1 cellular context compared by ENCODE assay signal in the genomic region with DNA sequence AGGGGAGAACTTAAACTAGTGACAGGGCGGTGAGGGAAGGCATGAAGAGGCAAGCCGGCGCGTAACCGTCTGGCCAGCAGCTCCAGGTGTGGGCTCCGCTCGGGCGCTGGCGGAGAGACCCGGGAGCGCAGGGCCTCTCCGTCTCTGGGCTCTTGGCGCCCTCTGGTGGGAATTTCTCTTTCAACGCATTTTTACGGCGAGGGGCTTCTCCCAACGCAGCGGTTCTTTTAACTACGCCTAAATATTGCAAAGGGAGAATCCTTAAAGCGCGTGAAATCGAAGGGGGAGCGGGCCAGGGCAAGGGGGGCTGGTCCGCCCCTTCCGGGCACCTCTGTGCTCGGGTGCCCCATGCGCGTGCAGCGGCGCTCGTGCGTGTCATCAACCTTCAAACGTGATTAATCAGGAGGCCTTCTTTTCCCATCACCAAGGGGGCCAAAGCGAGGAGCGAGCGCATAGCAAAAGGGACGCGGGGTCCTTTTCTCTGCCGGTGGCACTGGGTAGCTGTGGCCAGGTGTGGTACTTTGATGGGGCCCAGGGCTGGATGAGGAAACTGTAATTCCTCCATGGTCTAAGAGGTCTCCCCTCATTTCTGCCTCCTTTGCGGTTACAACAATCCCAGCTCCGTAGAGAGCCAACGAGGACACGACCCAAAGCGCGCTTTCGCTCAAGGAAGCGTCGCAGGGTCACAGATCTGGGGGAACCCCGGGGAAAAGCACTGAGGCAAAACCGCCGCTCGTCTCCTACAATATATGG.
TF ChIP-seq lines count a peak whose summit lies in the region.

No MANE protein-coding gene starts in this region.

TF ChIP-seq in K562, 482 proteins besides CTCF, POLR2A, EP300 and RAD21 (continued from another document and continues in another):
- TF ChIP-seq PATZ1 (CRISPR knock-in tag; IDR thresholded peaks at IDR 0.05; ENCODE audit: borderline replicate concordance) (no peak), ZNF75A (CRISPR knock-in tag; IDR thresholded peaks at IDR 0.05) (no peak), ZZZ3 (IDR thresholded peaks at IDR 0.05) (no peak), NFE2 (IDR thresholded peaks at IDR 0.05; ENCODE audit: low read depth) (no peak), ATF1 (CRISPR knock-in tag; IDR thresholded peaks at IDR 0.05) (no peak), ATF1 (tag; IDR thresholded peaks at IDR 0.05) (peak; percentile 59), SMAD4 (CRISPR knock-in tag; conservative IDR thresholded peaks at IDR 0.05) (peak; percentile 63; the same call in 1 of the 2 replicates), ZFP30 (CRISPR knock-in tag; IDR thresholded peaks at IDR 0.05; ENCODE audit: borderline replicate concordance) (no peak), GATAD2B (IDR thresholded peaks at IDR 0.05; ENCODE audit: borderline replicate concordance) (no peak), MYC (IDR thresholded peaks at IDR 0.05; ENCODE audit: low read depth, low read length) (peak; percentile 43; the same call in 1 of the 2 replicates), MYC (CRISPR knock-in tag; IDR thresholded peaks at IDR 0.05; ENCODE audit: borderline replicate concordance, low read depth) (no peak), MEIS2 (IDR thresholded peaks at IDR 0.05; ENCODE audit: partially characterized antibody) (peak; percentile 66), MAZ (CRISPR knock-in tag; conservative IDR thresholded peaks at IDR 0.05 in 1 of 2, IDR thresholded peaks at IDR 0.05 in 1 of 2) (peak; percentile 62 to 79), GABPB1 (CRISPR knock-in tag; IDR thresholded peaks at IDR 0.05) (peak; percentile 58), JUND (IDR thresholded peaks at IDR 0.05; ENCODE audit: borderline replicate concordance, low read depth, low read length) (no peak), JUND (tag; IDR thresholded peaks at IDR 0.05; ENCODE audit: borderline replicate concordance, low read depth, low read length) (peak; percentile 31; the same call in 1 of the 3 replicates), ZNF830 (CRISPR knock-in tag; IDR thresholded peaks at IDR 0.05) (0 out of 2 replicates have a peak, but pooled peaks have one; percentile 55), ZNF561 (CRISPR knock-in tag; conservative IDR thresholded peaks at IDR 0.05) (no peak), RUNX1 (IDR thresholded peaks at IDR 0.05; ENCODE audit: low read depth) (no peak), ZFP1 (CRISPR knock-in tag; IDR thresholded peaks at IDR 0.05) (no peak), PRPF4 (IDR thresholded peaks at IDR 0.05; ENCODE audit: insufficient read depth, low read depth, low read length, poor library complexity, severe bottlenecking) (no peak), ZNF707 (CRISPR knock-in tag; conservative IDR thresholded peaks at IDR 0.05) (no peak), MAX (CRISPR knock-in tag; IDR thresholded peaks at IDR 0.05) (peak; percentile 58; the same call in 1 of the 2 replicates), EP400 (IDR thresholded peaks at IDR 0.05) (no peak), ZBED1 (IDR thresholded peaks at IDR 0.05) (no peak)
- TF ChIP-seq, protein P1, sequence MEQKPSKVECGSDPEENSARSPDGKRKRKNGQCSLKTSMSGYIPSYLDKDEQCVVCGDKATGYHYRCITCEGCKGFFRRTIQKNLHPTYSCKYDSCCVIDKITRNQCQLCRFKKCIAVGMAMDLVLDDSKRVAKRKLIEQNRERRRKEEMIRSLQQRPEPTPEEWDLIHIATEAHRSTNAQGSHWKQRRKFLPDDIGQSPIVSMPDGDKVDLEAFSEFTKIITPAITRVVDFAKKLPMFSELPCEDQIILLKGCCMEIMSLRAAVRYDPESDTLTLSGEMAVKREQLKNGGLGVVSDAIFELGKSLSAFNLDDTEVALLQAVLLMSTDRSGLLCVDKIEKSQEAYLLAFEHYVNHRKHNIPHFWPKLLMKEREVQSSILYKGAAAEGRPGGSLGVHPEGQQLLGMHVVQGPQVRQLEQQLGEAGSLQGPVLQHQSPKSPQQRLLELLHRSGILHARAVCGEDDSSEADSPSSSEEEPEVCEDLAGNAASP (IDR thresholded peaks at IDR 0.05), result no peak
- TF ChIP-seq, protein P2, sequence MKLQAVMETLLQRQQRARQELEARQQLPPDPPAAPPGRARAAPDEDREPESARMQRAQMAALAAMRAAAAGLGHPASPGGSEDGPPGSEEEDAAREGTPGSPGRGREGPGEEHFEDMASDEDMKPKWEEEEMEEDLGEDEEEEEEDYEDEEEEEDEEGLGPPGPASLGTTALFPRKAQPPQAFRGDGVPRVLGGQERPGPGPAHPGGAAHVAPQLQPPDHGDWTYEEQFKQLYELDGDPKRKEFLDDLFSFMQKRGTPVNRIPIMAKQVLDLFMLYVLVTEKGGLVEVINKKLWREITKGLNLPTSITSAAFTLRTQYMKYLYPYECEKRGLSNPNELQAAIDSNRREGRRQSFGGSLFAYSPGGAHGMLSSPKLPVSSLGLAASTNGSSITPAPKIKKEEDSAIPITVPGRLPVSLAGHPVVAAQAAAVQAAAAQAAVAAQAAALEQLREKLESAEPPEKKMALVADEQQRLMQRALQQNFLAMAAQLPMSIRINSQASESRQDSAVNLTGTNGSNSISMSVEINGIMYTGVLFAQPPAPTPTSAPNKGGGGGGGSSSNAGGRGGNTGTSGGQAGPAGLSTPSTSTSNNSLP (IDR thresholded peaks at IDR 0.05; ENCODE audit: borderline replicate concordance, low read depth, low read length), result no peak
- TF ChIP-seq, protein P3, sequence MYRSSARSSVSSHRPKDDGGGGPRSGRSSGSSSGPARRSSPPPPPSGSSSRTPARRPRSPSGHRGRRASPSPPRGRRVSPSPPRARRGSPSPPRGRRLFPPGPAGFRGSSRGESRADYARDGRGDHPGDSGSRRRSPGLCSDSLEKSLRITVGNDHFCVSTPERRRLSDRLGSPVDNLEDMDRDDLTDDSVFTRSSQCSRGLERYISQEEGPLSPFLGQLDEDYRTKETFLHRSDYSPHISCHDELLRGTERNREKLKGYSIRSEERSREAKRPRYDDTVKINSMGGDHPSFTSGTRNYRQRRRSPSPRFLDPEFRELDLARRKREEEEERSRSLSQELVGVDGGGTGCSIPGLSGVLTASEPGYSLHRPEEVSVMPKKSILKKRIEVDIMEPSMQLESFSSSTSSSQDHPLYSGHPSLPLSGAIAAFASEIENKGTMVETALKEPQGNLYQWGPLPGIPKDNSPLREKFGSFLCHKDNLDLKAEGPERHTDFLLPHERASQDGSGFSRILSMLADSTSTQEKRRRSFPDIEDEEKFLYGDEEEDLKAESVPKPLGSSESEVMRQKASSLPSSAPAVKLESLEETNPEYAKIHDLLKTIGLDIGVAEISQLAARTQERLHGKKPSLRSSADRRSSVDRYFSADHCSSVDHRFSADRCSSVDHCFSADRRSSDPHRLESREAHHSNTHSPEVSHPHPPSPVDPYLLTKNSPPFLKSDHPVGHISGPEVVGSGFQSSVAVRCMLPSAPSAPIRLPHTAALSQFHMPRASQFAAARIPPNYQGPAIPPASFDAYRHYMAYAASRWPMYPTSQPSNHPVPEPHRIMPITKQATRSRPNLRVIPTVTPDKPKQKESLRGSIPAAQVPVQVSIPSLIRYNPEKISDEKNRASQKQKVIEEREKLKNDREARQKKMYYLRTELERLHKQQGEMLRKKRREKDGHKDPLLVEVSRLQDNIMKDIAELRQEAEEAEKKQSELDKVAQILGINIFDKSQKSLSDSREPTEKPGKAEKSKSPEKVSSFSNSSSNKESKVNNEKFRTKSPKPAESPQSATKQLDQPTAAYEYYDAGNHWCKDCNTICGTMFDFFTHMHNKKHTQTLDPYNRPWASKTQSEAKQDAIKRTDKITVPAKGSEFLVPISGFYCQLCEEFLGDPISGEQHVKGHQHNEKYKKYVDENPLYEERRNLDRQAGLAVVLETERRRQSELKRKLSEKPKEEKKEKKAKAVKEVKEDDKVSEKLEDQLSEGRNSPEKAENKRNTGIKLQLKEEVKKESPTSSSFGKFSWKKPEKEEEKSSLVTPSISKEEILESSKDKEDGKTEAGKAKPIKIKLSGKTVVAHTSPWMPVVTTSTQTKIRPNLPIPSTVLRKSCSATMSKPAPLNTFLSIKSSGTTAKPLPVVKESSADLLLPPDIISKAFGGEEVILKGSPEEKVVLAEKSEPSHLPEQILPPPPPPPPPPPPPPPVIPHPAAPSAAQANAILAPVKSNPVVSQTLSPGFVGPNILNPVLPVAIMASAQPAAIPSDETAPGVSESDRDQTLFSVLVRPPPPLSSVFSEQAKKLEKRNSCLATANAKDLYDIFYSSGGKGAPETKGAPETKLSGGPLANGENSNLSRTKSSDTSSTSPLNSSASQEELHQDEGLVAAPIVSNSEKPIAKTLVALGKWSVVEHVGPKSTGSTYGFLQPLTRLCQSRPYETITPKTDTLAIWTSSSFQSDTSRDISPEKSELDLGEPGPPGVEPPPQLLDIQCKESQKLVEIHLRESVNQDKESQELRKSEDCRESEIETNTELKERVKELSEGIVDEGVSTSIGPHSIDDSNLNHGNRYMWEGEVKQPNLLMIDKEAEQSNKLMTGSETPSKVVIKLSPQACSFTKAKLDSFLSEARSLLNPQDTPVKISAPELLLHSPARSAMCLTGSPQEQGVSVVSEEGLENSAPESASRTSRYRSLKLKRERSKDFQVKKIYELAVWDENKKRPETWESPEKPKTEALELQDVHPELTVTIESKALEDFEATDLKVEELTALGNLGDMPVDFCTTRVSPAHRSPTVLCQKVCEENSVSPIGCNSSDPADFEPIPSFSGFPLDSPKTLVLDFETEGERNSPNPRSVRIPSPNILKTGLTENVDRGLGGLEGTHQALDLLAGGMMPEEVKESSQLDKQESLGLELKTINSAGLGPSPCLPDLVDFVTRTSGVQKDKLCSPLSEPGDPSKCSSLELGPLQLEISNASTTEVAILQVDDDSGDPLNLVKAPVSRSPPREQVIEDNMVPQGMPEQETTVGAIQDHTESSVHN (IDR thresholded peaks at IDR 0.05; ENCODE audit: borderline replicate concordance in 1 of 2, low read depth in 1 of 2), result no peak
- TF ChIP-seq, protein P4, sequence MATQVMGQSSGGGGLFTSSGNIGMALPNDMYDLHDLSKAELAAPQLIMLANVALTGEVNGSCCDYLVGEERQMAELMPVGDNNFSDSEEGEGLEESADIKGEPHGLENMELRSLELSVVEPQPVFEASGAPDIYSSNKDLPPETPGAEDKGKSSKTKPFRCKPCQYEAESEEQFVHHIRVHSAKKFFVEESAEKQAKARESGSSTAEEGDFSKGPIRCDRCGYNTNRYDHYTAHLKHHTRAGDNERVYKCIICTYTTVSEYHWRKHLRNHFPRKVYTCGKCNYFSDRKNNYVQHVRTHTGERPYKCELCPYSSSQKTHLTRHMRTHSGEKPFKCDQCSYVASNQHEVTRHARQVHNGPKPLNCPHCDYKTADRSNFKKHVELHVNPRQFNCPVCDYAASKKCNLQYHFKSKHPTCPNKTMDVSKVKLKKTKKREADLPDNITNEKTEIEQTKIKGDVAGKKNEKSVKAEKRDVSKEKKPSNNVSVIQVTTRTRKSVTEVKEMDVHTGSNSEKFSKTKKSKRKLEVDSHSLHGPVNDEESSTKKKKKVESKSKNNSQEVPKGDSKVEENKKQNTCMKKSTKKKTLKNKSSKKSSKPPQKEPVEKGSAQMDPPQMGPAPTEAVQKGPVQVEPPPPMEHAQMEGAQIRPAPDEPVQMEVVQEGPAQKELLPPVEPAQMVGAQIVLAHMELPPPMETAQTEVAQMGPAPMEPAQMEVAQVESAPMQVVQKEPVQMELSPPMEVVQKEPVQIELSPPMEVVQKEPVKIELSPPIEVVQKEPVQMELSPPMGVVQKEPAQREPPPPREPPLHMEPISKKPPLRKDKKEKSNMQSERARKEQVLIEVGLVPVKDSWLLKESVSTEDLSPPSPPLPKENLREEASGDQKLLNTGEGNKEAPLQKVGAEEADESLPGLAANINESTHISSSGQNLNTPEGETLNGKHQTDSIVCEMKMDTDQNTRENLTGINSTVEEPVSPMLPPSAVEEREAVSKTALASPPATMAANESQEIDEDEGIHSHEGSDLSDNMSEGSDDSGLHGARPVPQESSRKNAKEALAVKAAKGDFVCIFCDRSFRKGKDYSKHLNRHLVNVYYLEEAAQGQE (CRISPR knock-in tag; IDR thresholded peaks at IDR 0.05; ENCODE audit: low read depth), result peak; percentile 22
- TF ChIP-seq, protein P5, sequence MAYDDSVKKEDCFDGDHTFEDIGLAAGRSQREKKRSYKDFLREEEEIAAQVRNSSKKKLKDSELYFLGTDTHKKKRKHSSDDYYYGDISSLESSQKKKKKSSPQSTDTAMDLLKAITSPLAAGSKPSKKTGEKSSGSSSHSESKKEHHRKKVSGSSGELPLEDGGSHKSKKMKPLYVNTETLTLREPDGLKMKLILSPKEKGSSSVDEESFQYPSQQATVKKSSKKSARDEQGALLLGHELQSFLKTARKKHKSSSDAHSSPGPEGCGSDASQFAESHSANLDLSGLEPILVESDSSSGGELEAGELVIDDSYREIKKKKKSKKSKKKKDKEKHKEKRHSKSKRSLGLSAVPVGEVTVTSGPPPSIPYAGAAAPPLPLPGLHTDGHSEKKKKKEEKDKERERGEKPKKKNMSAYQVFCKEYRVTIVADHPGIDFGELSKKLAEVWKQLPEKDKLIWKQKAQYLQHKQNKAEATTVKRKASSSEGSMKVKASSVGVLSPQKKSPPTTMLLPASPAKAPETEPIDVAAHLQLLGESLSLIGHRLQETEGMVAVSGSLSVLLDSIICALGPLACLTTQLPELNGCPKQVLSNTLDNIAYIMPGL (CRISPR knock-in tag; IDR thresholded peaks at IDR 0.05), result no peak
- TF ChIP-seq, protein P6, sequence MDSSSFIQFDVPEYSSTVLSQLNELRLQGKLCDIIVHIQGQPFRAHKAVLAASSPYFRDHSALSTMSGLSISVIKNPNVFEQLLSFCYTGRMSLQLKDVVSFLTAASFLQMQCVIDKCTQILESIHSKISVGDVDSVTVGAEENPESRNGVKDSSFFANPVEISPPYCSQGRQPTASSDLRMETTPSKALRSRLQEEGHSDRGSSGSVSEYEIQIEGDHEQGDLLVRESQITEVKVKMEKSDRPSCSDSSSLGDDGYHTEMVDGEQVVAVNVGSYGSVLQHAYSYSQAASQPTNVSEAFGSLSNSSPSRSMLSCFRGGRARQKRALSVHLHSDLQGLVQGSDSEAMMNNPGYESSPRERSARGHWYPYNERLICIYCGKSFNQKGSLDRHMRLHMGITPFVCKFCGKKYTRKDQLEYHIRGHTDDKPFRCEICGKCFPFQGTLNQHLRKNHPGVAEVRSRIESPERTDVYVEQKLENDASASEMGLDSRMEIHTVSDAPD (CRISPR knock-in tag; IDR thresholded peaks at IDR 0.05), result no peak
- TF ChIP-seq, protein P7, sequence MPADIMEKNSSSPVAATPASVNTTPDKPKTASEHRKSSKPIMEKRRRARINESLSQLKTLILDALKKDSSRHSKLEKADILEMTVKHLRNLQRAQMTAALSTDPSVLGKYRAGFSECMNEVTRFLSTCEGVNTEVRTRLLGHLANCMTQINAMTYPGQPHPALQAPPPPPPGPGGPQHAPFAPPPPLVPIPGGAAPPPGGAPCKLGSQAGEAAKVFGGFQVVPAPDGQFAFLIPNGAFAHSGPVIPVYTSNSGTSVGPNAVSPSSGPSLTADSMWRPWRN (IDR thresholded peaks at IDR 0.05; ENCODE audit: low read depth), result no peak
